ENCODE assay signal across 8 cellular contexts in genomic region chr1:225445644-225446297, GRCh38. TPM values are rescaled to one million over a fixed set of nuclear protein-coding genes. Genes with fewer than 3 reads are reported as not detected.
A peak's percentile ranks its signal among the peaks of the same experiment; 100 is the strongest.
DNase-seq lines count a peak whose midpoint lies in the region; ATAC-seq and TF ChIP-seq lines count a peak whose summit lies in the region.

No MANE protein-coding gene starts in this region.

- H2AFZ ChIP-seq in Karpas-422 (ENCODE audit: low read length), result 0 out of 2 replicates have a peak overlapping the region, but pooled peaks have one; percentile 88
- no peak overlapping the region for H2AFZ ChIP-seq in mammary epithelial cell (ENCODE audit: low read depth, low read length)

- WGBS in mammary epithelial cell (ENCODE audit: low coverage, missing lambda C conversion rate), result 61% methylated on average over 6 of the region's 7 CpGs

- H3K27me3 ChIP-seq in Karpas-422 (ENCODE audit: low read length) (no peaks in the 10 kb centered on the region), mammary epithelial cell (ENCODE audit: insufficient read depth, low read length) (no peaks in the 10 kb centered on the region), muscle layer of duodenum (ENCODE audit: low read depth, low read length) (no peaks in the 10 kb centered on the region)

- intact Hi-C loops in mammary epithelial cell (cut with micrococcal nuclease), result no loop called here

- H3K4me1 ChIP-seq in Karpas-422 (ENCODE audit: low read length) (peaks cover 26% of the 10 kb centered on the region), mammary epithelial cell (ENCODE audit: insufficient read depth, low read length) (peaks cover 20% of the 10 kb centered on the region), muscle layer of duodenum (ENCODE audit: control insufficient read depth in 1 of 2, insufficient read depth in 2 of 2, low read length in 2 of 2) (peaks cover 19 to 56% of the 10 kb centered on the region in 2 donors)

- peak overlapping the region; percentile 59; the same call in 1 of the 2 replicates for H3K27ac ChIP-seq in Karpas-422 (ENCODE audit: low read length)
- no peak overlapping the region for H3K27ac ChIP-seq in mammary epithelial cell (ENCODE audit: insufficient read depth, low read depth, low read length)
- H3K27ac ChIP-seq in muscle layer of duodenum (ENCODE audit: low read length), result peak overlapping the region; percentile 88

- in situ Hi-C loops in ACHN (cut with HindIII; ENCODE audit: low pct_ligation_motif_present, low pct_unique_long_range_greater_than_20kb, low sequenced_read_pairs), result no loop called here
- in situ Hi-C loops in mammary epithelial cell (cut with MboI; ENCODE audit: low sequenced_read_pairs in 2 of 2), result no loop called here

- ATAC-seq in HG02763 (IDR thresholded peaks at IDR 0.05; ENCODE audit: unreplicated experiment) (no peak), HG02759 (IDR thresholded peaks at IDR 0.05; ENCODE audit: unreplicated experiment) (no peak)

- DNase-seq in ACHN (peak; percentile 81), Karpas-422 (no peak), mammary epithelial cell (peak; percentile 35), AG08395 (ENCODE audit: low spot score) (no peak), midbrain (lab: John Stamatoyannopoulos, UW) (no peak)

- H3K4me3 ChIP-seq in Karpas-422 (ENCODE audit: low read length), result no peak overlapping the region
- no peak overlapping the region for H3K4me3 ChIP-seq in mammary epithelial cell (replicated peaks in 1 of 3; ENCODE audit: insufficient read depth in 1 of 3, low read depth in 2 of 3, low read length in 3 of 3)
- H3K4me3 ChIP-seq in muscle layer of duodenum (ENCODE audit: low read depth in 1 of 2, low read length in 2 of 2), result peak overlapping the region in 1 of 2 donors; percentile 45

- H3K79me2 ChIP-seq in Karpas-422 (ENCODE audit: low read length), result no peaks in the 10 kb centered on the region
- H3K79me2 ChIP-seq in mammary epithelial cell (ENCODE audit: insufficient read depth, low read length), result no peaks in the 10 kb centered on the region

- H3K36me3 ChIP-seq in Karpas-422 (ENCODE audit: insufficient read depth, low read length) (no peaks in the 10 kb centered on the region), mammary epithelial cell (ENCODE audit: insufficient read depth, low read length) (no peaks in the 10 kb centered on the region), muscle layer of duodenum (ENCODE audit: control insufficient read depth in 1 of 2, insufficient read depth in 2 of 2, low read length in 2 of 2) (no peaks in the 10 kb centered on the region)

- no TSS peak for BruUV-seq in mammary epithelial cell (replicated peaks; lab: Mats Ljungman, UMichigan)

- peak overlapping the region; percentile 40 for H3K4me2 ChIP-seq in Karpas-422 (ENCODE audit: low read depth, low read length, poor library complexity, severe bottlenecking)
- no peak overlapping the region for H3K4me2 ChIP-seq in mammary epithelial cell (ENCODE audit: insufficient read depth, low read depth, low read length)

- H3K9me2 ChIP-seq in Karpas-422 (replicated peaks; ENCODE audit: insufficient read depth, low read length), result no peaks in the 10 kb centered on the region

- dilution Hi-C loops in mammary epithelial cell (cut with HindIII; ENCODE audit: low sequenced_read_pairs), result no loop called here

- H3K9me3 ChIP-seq in Karpas-422 (ENCODE audit: low read length) (no peaks in the 10 kb centered on the region), mammary epithelial cell (replicated peaks; ENCODE audit: insufficient read depth, low read length) (no peaks in the 10 kb centered on the region), muscle layer of duodenum (ENCODE audit: control insufficient read depth in 1 of 2, low read length in 2 of 2) (no peaks in the 10 kb centered on the region)

- CTCF ChIA-PET in mammary epithelial cell (lab: Charles Lee; ENCODE audit: low non-redundant PET), result interaction anchor here (0.8 kb wide), 1 partner anchor 13 kb away, joined by 4 read pairs; no protein-coding TSS in a partner anchor

- TF ChIP-seq CTCF in mammary epithelial cell (conservative IDR thresholded peaks at IDR 0.05 in 1 of 2, IDR thresholded peaks at IDR 0.05 in 1 of 2; ENCODE audit: extremely low read depth in 1 of 2, insufficient read depth in 1 of 2, low read depth in 1 of 2, low read length in 2 of 2), result no peak

- H4K20me1 ChIP-seq in Karpas-422 (ENCODE audit: insufficient read depth, low read depth, low read length) (no peaks in the 10 kb centered on the region), mammary epithelial cell (ENCODE audit: insufficient read depth, low read length) (no peaks in the 10 kb centered on the region)

- H3K9ac ChIP-seq in Karpas-422 (ENCODE audit: low read length) (no peak overlapping the region), mammary epithelial cell (ENCODE audit: insufficient read depth, low read length) (no peak overlapping the region)

RNA-seq across cellular contexts. Expression of gene LBR, which starts 17.9 kb away (rescaled TPM):
- 66.0 and 157 TPM in 2 replicates for total RNA-seq in Karpas-422 (2014; rRNA removed; shearing (Covaris generic); ENCODE audit: low replicate concordance)
- 10 to 100 TPM; 17.7 to 35.7 TPM for total RNA-seq in mammary epithelial cell
- 16.1 TPM for polyA plus RNA-seq in mammary epithelial cell
- polyA minus RNA-seq in mammary epithelial cell, result 54.8 TPM

Comparison
In these comparisons a context has a peak if more than half of its experiments do, and no peak if none do; other contexts are left out.
1. DNase-seq: peak in ACHN (single experiment) and mammary epithelial cell (single experiment); none in Karpas-422 (single experiment), AG08395 (single experiment) and midbrain (single experiment).